ENCODE assay signal across 1 cellular context in the genomic region with DNA sequence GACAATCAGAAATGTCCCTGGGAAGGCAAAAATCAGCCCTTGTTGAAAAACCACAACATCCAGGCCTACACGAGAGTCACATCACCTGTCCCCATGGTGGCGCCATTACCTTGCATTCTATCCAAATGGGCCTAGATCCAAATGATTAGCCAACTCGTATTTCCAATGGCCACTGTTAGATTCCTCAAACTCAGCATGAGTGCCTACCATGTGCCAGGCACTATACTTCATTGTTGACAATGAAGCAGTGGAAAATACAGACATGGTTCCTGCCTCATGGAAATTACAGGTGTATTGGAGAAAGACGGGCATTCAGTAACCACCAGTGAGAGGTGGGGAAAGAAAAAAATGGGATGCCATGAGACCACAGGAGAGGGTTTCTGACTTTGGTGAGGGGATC.
TF ChIP-seq lines count a peak whose summit lies in the region.

No MANE protein-coding gene starts in this region.

TF ChIP-seq in K562, 482 proteins besides CTCF, POLR2A, EP300 and RAD21 (continued from another document and continues in another):
- TF ChIP-seq HDAC6 (IDR thresholded peaks at IDR 0.05; ENCODE audit: low read depth, low read length) (no peak), TAL1 (IDR thresholded peaks at IDR 0.05) (no peak; the same call in 1 of the 2 replicates), ZBED1 (IDR thresholded peaks at IDR 0.05) (no peak), MAZ (CRISPR knock-in tag; conservative IDR thresholded peaks at IDR 0.05 in 1 of 2, IDR thresholded peaks at IDR 0.05 in 1 of 2) (peak in 1 of 2 experiments; percentile 63; a peak in 2 of 4 replicates), FOXJ2 (tag; IDR thresholded peaks at IDR 0.05) (no peak), ZZZ3 (IDR thresholded peaks at IDR 0.05) (no peak), CBX3 (IDR thresholded peaks at IDR 0.05; ENCODE audit: borderline replicate concordance in 1 of 2, low read length in 2 of 2) (peak in 1 of 2 experiments; percentile 68; a peak in 2 of 3 replicates), BACH1 (tag; IDR thresholded peaks at IDR 0.05) (no peak), ZNF57 (CRISPR knock-in tag; IDR thresholded peaks at IDR 0.05) (no peak), ZNF23 (CRISPR knock-in tag; IDR thresholded peaks at IDR 0.05) (no peak), NFYB (IDR thresholded peaks at IDR 0.05; ENCODE audit: extremely low read depth, insufficient read length) (no peak), BCOR (IDR thresholded peaks at IDR 0.05) (no peak), RFX1 (IDR thresholded peaks at IDR 0.05) (no peak), MIER1 (IDR thresholded peaks at IDR 0.05; ENCODE audit: low read depth) (no peak), MEF2A (IDR thresholded peaks at IDR 0.05; ENCODE audit: control insufficient read depth, low read depth, low read length) (no peak), ZNF589 (CRISPR knock-in tag; IDR thresholded peaks at IDR 0.05; ENCODE audit: low read depth) (no peak), SMARCB1 (IDR thresholded peaks at IDR 0.05; ENCODE audit: insufficient read length, low read depth) (no peak), GTF2A2 (tag; IDR thresholded peaks at IDR 0.05) (no peak), ZNF785 (CRISPR knock-in tag; IDR thresholded peaks at IDR 0.05) (no peak), MYNN (IDR thresholded peaks at IDR 0.05) (no peak), MYNN (CRISPR knock-in tag; IDR thresholded peaks at IDR 0.05) (no peak), ZFP1 (CRISPR knock-in tag; IDR thresholded peaks at IDR 0.05) (no peak), ZNF445 (CRISPR knock-in tag; IDR thresholded peaks at IDR 0.05; ENCODE audit: low read depth) (no peak), HMGN3 (IDR thresholded peaks at IDR 0.05; ENCODE audit: borderline replicate concordance, extremely low read depth, insufficient read length, low read depth, low read length) (no peak), ARID2 (IDR thresholded peaks at IDR 0.05) (0 out of 2 replicates have a peak, but pooled peaks have one; percentile 48), SIRT6 (IDR thresholded peaks at IDR 0.05; ENCODE audit: low read depth, low read length) (no peak), MECOM (CRISPR knock-in tag; IDR thresholded peaks at IDR 0.05) (no peak), SP1 (CRISPR knock-in tag; IDR thresholded peaks at IDR 0.05) (no peak), NCOA2 (IDR thresholded peaks at IDR 0.05; ENCODE audit: partially characterized antibody in 2 of 2) (no peak), POLR3G (IDR thresholded peaks at IDR 0.05; ENCODE audit: extremely low read depth, insufficient read length, insufficient replicate concordance) (no peak), NCOA1 (IDR thresholded peaks at IDR 0.05; ENCODE audit: low read depth) (no peak), ARNT (IDR thresholded peaks at IDR 0.05) (peak in 1 of 2 experiments; percentile 71; a peak in 1 of 4 replicates)
- TF ChIP-seq, protein P1, sequence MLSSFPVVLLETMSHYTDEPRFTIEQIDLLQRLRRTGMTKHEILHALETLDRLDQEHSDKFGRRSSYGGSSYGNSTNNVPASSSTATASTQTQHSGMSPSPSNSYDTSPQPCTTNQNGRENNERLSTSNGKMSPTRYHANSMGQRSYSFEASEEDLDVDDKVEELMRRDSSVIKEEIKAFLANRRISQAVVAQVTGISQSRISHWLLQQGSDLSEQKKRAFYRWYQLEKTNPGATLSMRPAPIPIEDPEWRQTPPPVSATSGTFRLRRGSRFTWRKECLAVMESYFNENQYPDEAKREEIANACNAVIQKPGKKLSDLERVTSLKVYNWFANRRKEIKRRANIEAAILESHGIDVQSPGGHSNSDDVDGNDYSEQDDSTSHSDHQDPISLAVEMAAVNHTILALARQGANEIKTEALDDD (IDR thresholded peaks at IDR 0.05) = no peak
- TF ChIP-seq, protein P2, sequence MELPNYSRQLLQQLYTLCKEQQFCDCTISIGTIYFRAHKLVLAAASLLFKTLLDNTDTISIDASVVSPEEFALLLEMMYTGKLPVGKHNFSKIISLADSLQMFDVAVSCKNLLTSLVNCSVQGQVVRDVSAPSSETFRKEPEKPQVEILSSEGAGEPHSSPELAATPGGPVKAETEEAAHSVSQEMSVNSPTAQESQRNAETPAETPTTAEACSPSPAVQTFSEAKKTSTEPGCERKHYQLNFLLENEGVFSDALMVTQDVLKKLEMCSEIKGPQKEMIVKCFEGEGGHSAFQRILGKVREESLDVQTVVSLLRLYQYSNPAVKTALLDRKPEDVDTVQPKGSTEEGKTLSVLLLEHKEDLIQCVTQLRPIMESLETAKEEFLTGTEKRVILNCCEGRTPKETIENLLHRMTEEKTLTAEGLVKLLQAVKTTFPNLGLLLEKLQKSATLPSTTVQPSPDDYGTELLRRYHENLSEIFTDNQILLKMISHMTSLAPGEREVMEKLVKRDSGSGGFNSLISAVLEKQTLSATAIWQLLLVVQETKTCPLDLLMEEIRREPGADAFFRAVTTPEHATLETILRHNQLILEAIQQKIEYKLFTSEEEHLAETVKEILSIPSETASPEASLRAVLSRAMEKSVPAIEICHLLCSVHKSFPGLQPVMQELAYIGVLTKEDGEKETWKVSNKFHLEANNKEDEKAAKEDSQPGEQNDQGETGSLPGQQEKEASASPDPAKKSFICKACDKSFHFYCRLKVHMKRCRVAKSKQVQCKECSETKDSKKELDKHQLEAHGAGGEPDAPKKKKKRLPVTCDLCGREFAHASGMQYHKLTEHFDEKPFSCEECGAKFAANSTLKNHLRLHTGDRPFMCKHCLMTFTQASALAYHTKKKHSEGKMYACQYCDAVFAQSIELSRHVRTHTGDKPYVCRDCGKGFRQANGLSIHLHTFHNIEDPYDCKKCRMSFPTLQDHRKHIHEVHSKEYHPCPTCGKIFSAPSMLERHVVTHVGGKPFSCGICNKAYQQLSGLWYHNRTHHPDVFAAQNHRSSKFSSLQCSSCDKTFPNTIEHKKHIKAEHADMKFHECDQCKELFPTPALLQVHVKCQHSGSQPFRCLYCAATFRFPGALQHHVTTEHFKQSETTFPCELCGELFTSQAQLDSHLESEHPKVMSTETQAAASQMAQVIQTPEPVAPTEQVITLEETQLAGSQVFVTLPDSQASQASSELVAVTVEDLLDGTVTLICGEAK (IDR thresholded peaks at IDR 0.05) = no peak
- TF ChIP-seq, protein P2 (CRISPR knock-in tag; IDR thresholded peaks at IDR 0.05) = no peak
- TF ChIP-seq, protein P3, sequence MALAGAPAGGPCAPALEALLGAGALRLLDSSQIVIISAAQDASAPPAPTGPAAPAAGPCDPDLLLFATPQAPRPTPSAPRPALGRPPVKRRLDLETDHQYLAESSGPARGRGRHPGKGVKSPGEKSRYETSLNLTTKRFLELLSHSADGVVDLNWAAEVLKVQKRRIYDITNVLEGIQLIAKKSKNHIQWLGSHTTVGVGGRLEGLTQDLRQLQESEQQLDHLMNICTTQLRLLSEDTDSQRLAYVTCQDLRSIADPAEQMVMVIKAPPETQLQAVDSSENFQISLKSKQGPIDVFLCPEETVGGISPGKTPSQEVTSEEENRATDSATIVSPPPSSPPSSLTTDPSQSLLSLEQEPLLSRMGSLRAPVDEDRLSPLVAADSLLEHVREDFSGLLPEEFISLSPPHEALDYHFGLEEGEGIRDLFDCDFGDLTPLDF (CRISPR knock-in tag; IDR thresholded peaks at IDR 0.05) = no peak
- TF ChIP-seq, protein P4, sequence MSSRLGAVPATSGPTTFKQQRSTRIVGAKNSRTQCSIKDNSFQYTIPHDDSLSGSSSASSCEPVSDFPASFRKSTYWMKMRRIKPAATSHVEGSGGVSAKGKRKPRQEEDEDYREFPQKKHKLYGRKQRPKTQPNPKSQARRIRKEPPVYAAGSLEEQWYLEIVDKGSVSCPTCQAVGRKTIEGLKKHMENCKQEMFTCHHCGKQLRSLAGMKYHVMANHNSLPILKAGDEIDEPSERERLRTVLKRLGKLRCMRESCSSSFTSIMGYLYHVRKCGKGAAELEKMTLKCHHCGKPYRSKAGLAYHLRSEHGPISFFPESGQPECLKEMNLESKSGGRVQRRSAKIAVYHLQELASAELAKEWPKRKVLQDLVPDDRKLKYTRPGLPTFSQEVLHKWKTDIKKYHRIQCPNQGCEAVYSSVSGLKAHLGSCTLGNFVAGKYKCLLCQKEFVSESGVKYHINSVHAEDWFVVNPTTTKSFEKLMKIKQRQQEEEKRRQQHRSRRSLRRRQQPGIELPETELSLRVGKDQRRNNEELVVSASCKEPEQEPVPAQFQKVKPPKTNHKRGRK (tag; IDR thresholded peaks at IDR 0.05) = no peak
- TF ChIP-seq, protein P5, sequence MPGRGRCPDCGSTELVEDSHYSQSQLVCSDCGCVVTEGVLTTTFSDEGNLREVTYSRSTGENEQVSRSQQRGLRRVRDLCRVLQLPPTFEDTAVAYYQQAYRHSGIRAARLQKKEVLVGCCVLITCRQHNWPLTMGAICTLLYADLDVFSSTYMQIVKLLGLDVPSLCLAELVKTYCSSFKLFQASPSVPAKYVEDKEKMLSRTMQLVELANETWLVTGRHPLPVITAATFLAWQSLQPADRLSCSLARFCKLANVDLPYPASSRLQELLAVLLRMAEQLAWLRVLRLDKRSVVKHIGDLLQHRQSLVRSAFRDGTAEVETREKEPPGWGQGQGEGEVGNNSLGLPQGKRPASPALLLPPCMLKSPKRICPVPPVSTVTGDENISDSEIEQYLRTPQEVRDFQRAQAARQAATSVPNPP (IDR thresholded peaks at IDR 0.05; ENCODE audit: borderline replicate concordance, insufficient read depth, insufficient read length) = no peak
- TF ChIP-seq, protein P6, sequence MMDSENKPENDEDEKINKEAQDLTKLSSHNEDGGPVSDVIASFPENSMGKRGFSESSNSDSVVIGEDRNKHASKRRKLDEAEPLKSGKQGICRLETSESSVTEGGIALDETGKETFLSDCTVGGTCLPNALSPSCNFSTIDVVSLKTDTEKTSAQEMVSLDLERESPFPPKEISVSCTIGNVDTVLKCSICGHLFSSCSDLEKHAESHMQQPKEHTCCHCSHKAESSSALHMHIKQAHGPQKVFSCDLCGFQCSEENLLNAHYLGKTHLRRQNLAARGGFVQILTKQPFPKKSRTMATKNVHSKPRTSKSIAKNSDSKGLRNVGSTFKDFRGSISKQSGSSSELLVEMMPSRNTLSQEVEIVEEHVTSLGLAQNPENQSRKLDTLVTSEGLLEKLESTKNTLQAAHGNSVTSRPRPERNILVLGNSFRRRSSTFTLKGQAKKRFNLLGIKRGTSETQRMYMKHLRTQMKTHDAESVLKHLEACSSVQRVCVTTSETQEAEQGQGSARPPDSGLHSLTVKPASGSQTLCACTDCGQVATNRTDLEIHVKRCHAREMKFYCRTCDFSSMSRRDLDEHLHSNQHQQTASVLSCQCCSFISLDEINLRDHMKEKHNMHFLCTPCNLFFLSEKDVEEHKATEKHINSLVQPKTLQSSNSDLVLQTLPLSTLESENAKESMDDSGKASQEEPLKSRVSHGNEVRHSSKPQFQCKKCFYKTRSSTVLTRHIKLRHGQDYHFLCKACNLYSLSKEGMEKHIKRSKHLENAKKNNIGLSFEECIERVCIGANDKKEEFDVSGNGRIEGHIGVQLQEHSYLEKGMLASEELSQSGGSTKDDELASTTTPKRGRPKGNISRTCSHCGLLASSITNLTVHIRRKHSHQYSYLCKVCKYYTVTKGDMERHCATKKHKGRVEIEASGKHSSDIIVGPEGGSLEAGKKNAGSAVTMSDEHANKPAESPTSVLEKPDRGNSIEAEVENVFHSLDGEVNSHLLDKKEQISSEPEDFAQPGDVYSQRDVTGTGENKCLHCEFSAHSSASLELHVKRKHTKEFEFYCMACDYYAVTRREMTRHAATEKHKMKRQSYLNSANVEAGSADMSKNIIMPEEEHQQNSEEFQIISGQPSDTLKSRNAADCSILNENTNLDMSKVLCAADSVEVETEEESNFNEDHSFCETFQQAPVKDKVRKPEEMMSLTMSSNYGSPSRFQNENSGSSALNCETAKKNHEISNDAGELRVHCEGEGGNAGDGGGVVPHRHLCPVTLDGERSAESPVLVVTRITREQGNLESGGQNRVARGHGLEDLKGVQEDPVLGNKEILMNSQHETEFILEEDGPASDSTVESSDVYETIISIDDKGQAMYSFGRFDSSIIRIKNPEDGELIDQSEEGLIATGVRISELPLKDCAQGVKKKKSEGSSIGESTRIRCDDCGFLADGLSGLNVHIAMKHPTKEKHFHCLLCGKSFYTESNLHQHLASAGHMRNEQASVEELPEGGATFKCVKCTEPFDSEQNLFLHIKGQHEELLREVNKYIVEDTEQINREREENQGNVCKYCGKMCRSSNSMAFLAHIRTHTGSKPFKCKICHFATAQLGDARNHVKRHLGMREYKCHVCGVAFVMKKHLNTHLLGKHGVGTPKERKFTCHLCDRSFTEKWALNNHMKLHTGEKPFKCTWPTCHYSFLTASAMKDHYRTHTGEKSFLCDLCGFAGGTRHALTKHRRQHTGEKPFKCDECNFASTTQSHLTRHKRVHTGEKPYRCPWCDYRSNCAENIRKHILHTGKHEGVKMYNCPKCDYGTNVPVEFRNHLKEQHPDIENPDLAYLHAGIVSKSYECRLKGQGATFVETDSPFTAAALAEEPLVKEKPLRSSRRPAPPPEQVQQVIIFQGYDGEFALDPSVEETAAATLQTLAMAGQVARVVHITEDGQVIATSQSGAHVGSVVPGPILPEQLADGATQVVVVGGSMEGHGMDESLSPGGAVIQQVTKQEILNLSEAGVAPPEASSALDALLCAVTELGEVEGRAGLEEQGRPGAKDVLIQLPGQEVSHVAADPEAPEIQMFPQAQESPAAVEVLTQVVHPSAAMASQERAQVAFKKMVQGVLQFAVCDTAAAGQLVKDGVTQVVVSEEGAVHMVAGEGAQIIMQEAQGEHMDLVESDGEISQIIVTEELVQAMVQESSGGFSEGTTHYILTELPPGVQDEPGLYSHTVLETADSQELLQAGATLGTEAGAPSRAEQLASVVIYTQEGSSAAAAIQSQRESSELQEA (IDR thresholded peaks at IDR 0.05; ENCODE audit: low read depth) = no peak
- TF ChIP-seq, protein P7, sequence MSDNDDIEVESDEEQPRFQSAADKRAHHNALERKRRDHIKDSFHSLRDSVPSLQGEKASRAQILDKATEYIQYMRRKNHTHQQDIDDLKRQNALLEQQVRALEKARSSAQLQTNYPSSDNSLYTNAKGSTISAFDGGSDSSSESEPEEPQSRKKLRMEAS (CRISPR knock-in tag; IDR thresholded peaks at IDR 0.05) = no peak
